In genomic region chr5:75656311-75657003, GRCh38 we compare ENCODE assay signal across 8 cellular contexts. TPM values are rescaled to one million over a fixed set of nuclear protein-coding genes. Genes with fewer than 3 reads are reported as not detected.
DNase-seq lines count a peak whose midpoint lies in the region; ATAC-seq, FAIRE-seq and TF ChIP-seq lines count a peak whose summit lies in the region.

No MANE protein-coding gene starts in this region.

- no peaks in the 10 kb centered on the region for H3K79me1 ChIP-seq in H9 (ENCODE audit: insufficient read depth, low read depth, low read length, poor library complexity, severe bottlenecking)

- H4K8ac ChIP-seq in H9 (replicated peaks; ENCODE audit: insufficient read length, low read depth, low read length) = no peak overlapping the region

- no peak overlapping the region for H4K91ac ChIP-seq in H9 (ENCODE audit: insufficient read length, low read depth, low read length)

- no peak overlapping the region for H2BK15ac ChIP-seq in H9 (ENCODE audit: low read depth, low read length)

- peak overlapping the region; percentile 86 for H3K27ac ChIP-seq in angular gyrus (ENCODE audit: low read depth, low read length)
- no peak overlapping the region for H3K27ac ChIP-seq in H9 (ENCODE audit: insufficient read length, low read depth, low read length)

- H4K20me1 ChIP-seq in H9 (ENCODE audit: control insufficient read depth, insufficient read depth, insufficient read length) = no peaks in the 10 kb centered on the region

- no peak for TF ChIP-seq CTCF in H9 (conservative IDR thresholded peaks at IDR 0.05)

- no peaks in the 10 kb centered on the region for H3K9me3 ChIP-seq in H9 (ENCODE audit: control insufficient read depth, low read depth, low read length)

- H2BK5ac ChIP-seq in H9 (ENCODE audit: insufficient read length, low read length) = no peak overlapping the region

- H3K4ac ChIP-seq in H9 (ENCODE audit: low read depth, low read length) = no peak overlapping the region

- peak overlapping the region; percentile 59 to 64 for H3K4me3 Mint-ChIP-seq in stimulated activated naive B cell treated with anti-CD40 and anti-IgM and Interleukin-4, amounts not matched to agents 10 μg/mL and 1 μg/mL and 100 μg/mL, for 72 hours
- H3K4me3 Mint-ChIP-seq in H9 = no peak overlapping the region

- no peak overlapping the region for H3K27ac Mint-ChIP-seq in stimulated activated naive B cell treated with anti-CD40 and anti-IgM and Interleukin-4, amounts not matched to agents 10 μg/mL and 1 μg/mL and 100 μg/mL, for 72 hours
- H3K27ac Mint-ChIP-seq in H9 = no peak overlapping the region

- H3K36me3 Mint-ChIP-seq in stimulated activated naive B cell treated with anti-CD40 and anti-IgM and Interleukin-4, amounts not matched to agents 10 μg/mL and 1 μg/mL and 100 μg/mL, for 72 hours = no peaks in the 10 kb centered on the region
- H3K36me3 Mint-ChIP-seq in H9 (ENCODE audit: insufficient read depth in 1 of 3, low read depth in 3 of 3) = no peaks in the 10 kb centered on the region

- no peak overlapping the region for H2BK120ac ChIP-seq in H9 (ENCODE audit: low read depth, low read length, poor library complexity, severe bottlenecking)

- DNase-seq in HT-29 (ENCODE audit: low spot score) (peak; percentile 64), H9 (no peak), NCI-H2107 (lab: John Stamatoyannopoulos, UW) (no peak)
- DNase-seq in stimulated activated naive B cell treated with anti-CD40 and anti-IgM and Interleukin-4, amounts not matched to agents 10 μg/mL and 1 μg/mL and 100 μg/mL, for 72 hours = no peak
- no peak for DNase-seq in activated CD4-positive, alpha-beta T cell treated with anti-CD3 and anti-CD28 coated beads for 4 hours

- peaks cover 0 to 2% of the 10 kb centered on the region in 2 donors for H3K9me3 Mint-ChIP-seq in stimulated activated naive B cell treated with anti-CD40 and anti-IgM and Interleukin-4, amounts not matched to agents 10 μg/mL and 1 μg/mL and 100 μg/mL, for 72 hours
- H3K9me3 Mint-ChIP-seq in H9 = no peaks in the 10 kb centered on the region

- no peak overlapping the region for H3K4me2 ChIP-seq in H9 (ENCODE audit: insufficient read depth, insufficient read length, low read length)

- FAIRE-seq in islet of Langerhans (lab: Jason Lieb, UNC) = peak; percentile 91

- no peak overlapping the region for H3K23ac ChIP-seq in H9 (ENCODE audit: insufficient read length, low read depth, low read length)

- H3K56ac ChIP-seq in H9 (ENCODE audit: insufficient read length, low read depth, low read length) = no peak overlapping the region

- ATAC-seq in stimulated activated naive B cell treated with anti-CD40 and anti-IgM and Interleukin-4, amounts not matched to agents 10 μg/mL and 1 μg/mL and 100 μg/mL, for 72 hours (replicated peaks) = peak in 1 of 2 donors; percentile 31
- ATAC-seq in GM19035 (IDR thresholded peaks at IDR 0.05; ENCODE audit: unreplicated experiment) = no peak

- no CpG with 5 or more reads among the region's 9 CpGs for WGBS in H9 (ENCODE audit: extremely low coverage, insufficient read length, low lambda C conversion rate)

- H3K4me1 ChIP-seq in H9 (ENCODE audit: insufficient read depth, low read length) = no peaks in the 10 kb centered on the region; the same call in 1 of the 2 replicates

- no peak overlapping the region for H3K9ac ChIP-seq in H9 (ENCODE audit: extremely low read depth, insufficient read length, low read length)

- no peak overlapping the region for H2BK20ac ChIP-seq in H9 (ENCODE audit: low read depth, low read length, poor library complexity, severe bottlenecking)

- no peak overlapping the region for H4K5ac ChIP-seq in H9 (ENCODE audit: insufficient read length, low read depth, low read length)

- H2AFZ ChIP-seq in H9 (ENCODE audit: low read length) = no peak overlapping the region

- no peaks in the 10 kb centered on the region for H3K79me2 ChIP-seq in H9 (ENCODE audit: insufficient read depth, low read length)

- H3K27me3 Mint-ChIP-seq in stimulated activated naive B cell treated with anti-CD40 and anti-IgM and Interleukin-4, amounts not matched to agents 10 μg/mL and 1 μg/mL and 100 μg/mL, for 72 hours = peaks cover 5 to 19% of the 10 kb centered on the region in 2 donors
- H3K27me3 Mint-ChIP-seq in H9 (ENCODE audit: low read depth) = peaks cover 2% of the 10 kb centered on the region

- H3T11ph ChIP-seq in H9 (ENCODE audit: low read length) = no peak overlapping the region

- peaks cover 3 to 11% of the 10 kb centered on the region in 2 donors for H3K4me1 Mint-ChIP-seq in stimulated activated naive B cell treated with anti-CD40 and anti-IgM and Interleukin-4, amounts not matched to agents 10 μg/mL and 1 μg/mL and 100 μg/mL, for 72 hours
- peaks cover 0 to 22% of the 10 kb centered on the region in 2 experiments; a peak in 2 of 4 replicates for H3K4me1 Mint-ChIP-seq in H9

- H3K18ac ChIP-seq in H9 (ENCODE audit: insufficient read length, low read depth, low read length) = no peak overlapping the region

- H2BK12ac ChIP-seq in H9 (ENCODE audit: insufficient read length, low read depth, low read length) = no peak overlapping the region

- no peaks in the 10 kb centered on the region for H3K23me2 ChIP-seq in H9 (ENCODE audit: insufficient read length, low read depth, low read length, poor library complexity, severe bottlenecking)

- no peak overlapping the region for H2AK5ac ChIP-seq in H9 (ENCODE audit: insufficient read length, low read length)

- no peaks in the 10 kb centered on the region for H3K27me3 ChIP-seq in H9 (ENCODE audit: insufficient read depth, low read length)

- H3K14ac ChIP-seq in H9 (ENCODE audit: insufficient read depth, low read length) = no peak overlapping the region

RNA-seq across cellular contexts. Expression of gene ANKDD1B, which starts 45.2 kb away (rescaled TPM):
- 0.44 and 2.7 TPM in 2 replicates for total RNA-seq in HT-29 (2014; rRNA removed; shearing (Covaris generic))
- total RNA-seq in H9 (2021) = 0.33 and 0.44 TPM in 2 replicates

Comparison
In these comparisons a context has a peak if more than half of its experiments do, and no peak if none do; other contexts are left out.
1. H3K4me3 Mint-ChIP-seq: peak in stimulated activated naive B cell treated with anti-CD40 and anti-IgM and Interleukin-4, amounts not matched to agents 10 μg/mL and 1 μg/mL and 100 μg/mL, for 72 hours (2 of 2); none in H9 (0 of 2).